ENCODE assay signal across 2 cellular contexts in genomic region chr3:194077602-194078001, GRCh38.
A peak's percentile ranks its signal among the peaks of the same experiment; 100 is the strongest.
TF ChIP-seq lines count a peak whose summit lies in the region.

No MANE protein-coding gene starts in this region.

TF ChIP-seq in HepG2, 621 proteins besides CTCF, POLR2A, EP300 and RAD21:
- TF ChIP-seq PCBP2 (optimal IDR thresholded peaks at IDR 0.05; ENCODE audit: low read depth, low read length, poor library complexity, severe bottlenecking) (peak; percentile 56), HNRNPK (IDR thresholded peaks at IDR 0.05; ENCODE audit: low read depth, low read length, poor library complexity, severe bottlenecking) (peak; percentile 22), REL (CRISPR knock-in tag; conservative IDR thresholded peaks at IDR 0.05) (no peak), ZNF274 (CRISPR knock-in tag; IDR thresholded peaks at IDR 0.05) (no peak)

TF ChIP-seq in K562, 482 proteins besides CTCF, POLR2A, EP300 and RAD21:
- TF ChIP-seq MAX (CRISPR knock-in tag; IDR thresholded peaks at IDR 0.05) (no peak), FOXK1 (CRISPR knock-in tag; IDR thresholded peaks at IDR 0.05; ENCODE audit: borderline replicate concordance) (no peak), JUND (IDR thresholded peaks at IDR 0.05; ENCODE audit: borderline replicate concordance, low read depth, low read length) (no peak), JUND (tag; IDR thresholded peaks at IDR 0.05; ENCODE audit: borderline replicate concordance, low read depth, low read length) (no peak), ZNF551 (CRISPR knock-in tag; IDR thresholded peaks at IDR 0.05) (no peak), HDAC2 (IDR thresholded peaks at IDR 0.05) (no peak), MIER1 (IDR thresholded peaks at IDR 0.05; ENCODE audit: low read depth) (no peak), ZNF57 (CRISPR knock-in tag; IDR thresholded peaks at IDR 0.05) (no peak), POLR2AphosphoS2 (IDR thresholded peaks at IDR 0.05; ENCODE audit: low read length) (no peak), FOXJ3 (CRISPR knock-in tag; IDR thresholded peaks at IDR 0.05) (no peak), MCM2 (IDR thresholded peaks at IDR 0.05; ENCODE audit: low read depth) (no peak), DNMT1 (IDR thresholded peaks at IDR 0.05) (no peak), ID3 (CRISPR knock-in tag; IDR thresholded peaks at IDR 0.05) (no peak), ID3 (tag; IDR thresholded peaks at IDR 0.05) (no peak)
TF ChIP-seq in K562: peak in this region for 0.
